1 cellular context compared by ENCODE assay signal in genomic region chr2:177212895-177213856, GRCh38.
A peak's percentile ranks its signal among the peaks of the same experiment; 100 is the strongest.
TF ChIP-seq lines count a peak whose summit lies in the region.

No MANE protein-coding gene starts in this region.

TF ChIP-seq in K562, 482 proteins besides CTCF, POLR2A, EP300 and RAD21 (continued from another document and continues in another):
- TF ChIP-seq FOXO4 (CRISPR knock-in tag; IDR thresholded peaks at IDR 0.05) (no peak), ETV1 (tag; conservative IDR thresholded peaks at IDR 0.05; ENCODE audit: low read depth) (peak; percentile 74), CC2D1A (IDR thresholded peaks at IDR 0.05) (no peak), GABPB2 (CRISPR knock-in tag; conservative IDR thresholded peaks at IDR 0.05) (0 out of 2 replicates have a peak, but pooled peaks have one; percentile 57), KLF1 (tag; IDR thresholded peaks at IDR 0.05) (0 out of 2 replicates have a peak, but pooled peaks have one; percentile 16), SREBF1 (IDR thresholded peaks at IDR 0.05; ENCODE audit: borderline replicate concordance, low read depth, low read length) (no peak), RBM15 (IDR thresholded peaks at IDR 0.05; ENCODE audit: insufficient read depth, low read length) (no peak), FOXP1 (CRISPR knock-in tag; IDR thresholded peaks at IDR 0.05) (peak; percentile 51; the same call in 1 of the 2 replicates), ZNF23 (CRISPR knock-in tag; IDR thresholded peaks at IDR 0.05) (no peak), ZNF124 (CRISPR knock-in tag; IDR thresholded peaks at IDR 0.05) (no peak), ZNF518B (CRISPR knock-in tag; IDR thresholded peaks at IDR 0.05) (no peak), ZNF197 (CRISPR knock-in tag; IDR thresholded peaks at IDR 0.05; ENCODE audit: low read depth) (no peak), ZNF561 (CRISPR knock-in tag; conservative IDR thresholded peaks at IDR 0.05) (no peak), TCF15 (CRISPR knock-in tag; IDR thresholded peaks at IDR 0.05) (no peak), HINFP (tag; conservative IDR thresholded peaks at IDR 0.05; ENCODE audit: low read depth) (no peak), EGR1 (conservative IDR thresholded peaks at IDR 0.05) (peak; percentile 76), CBFA2T3 (IDR thresholded peaks at IDR 0.05) (no peak; the same call in 1 of the 2 replicates), NFRKB (IDR thresholded peaks at IDR 0.05; ENCODE audit: low read depth) (peak; percentile 97), TFAM (CRISPR knock-in tag; conservative IDR thresholded peaks at IDR 0.05) (no peak), VEZF1 (CRISPR knock-in tag; IDR thresholded peaks at IDR 0.05) (peak; percentile 90), TAF1 (IDR thresholded peaks at IDR 0.05; ENCODE audit: control insufficient read depth, extremely low read depth, insufficient read depth, low read length, severe bottlenecking) (peak; percentile 94), ZNF12 (CRISPR knock-in tag; IDR thresholded peaks at IDR 0.05) (no peak), LEF1 (IDR thresholded peaks at IDR 0.05) (no peak), ZNF79 (CRISPR knock-in tag; IDR thresholded peaks at IDR 0.05; ENCODE audit: low read depth) (no peak), HLTF (IDR thresholded peaks at IDR 0.05) (peak; percentile 76; the same call in 1 of the 2 replicates), ARID4B (CRISPR knock-in tag; IDR thresholded peaks at IDR 0.05) (no peak; the same call in 1 of the 2 replicates), HDAC3 (IDR thresholded peaks at IDR 0.05; ENCODE audit: borderline replicate concordance, partially characterized antibody) (peak; percentile 28), ETV6 (IDR thresholded peaks at IDR 0.05; ENCODE audit: borderline replicate concordance in 1 of 2, low read depth in 2 of 2, low read length in 1 of 2) (no peak), ETV6 (CRISPR knock-in tag; IDR thresholded peaks at IDR 0.05; ENCODE audit: borderline replicate concordance) (peak; percentile 43; the same call in 1 of the 2 replicates), MAFF (IDR thresholded peaks at IDR 0.05; ENCODE audit: low read length) (no peak; the same call in 1 of the 2 replicates), MTF1 (CRISPR knock-in tag; IDR thresholded peaks at IDR 0.05; ENCODE audit: borderline replicate concordance) (no peak), CHD4 (IDR thresholded peaks at IDR 0.05; ENCODE audit: insufficient read depth, insufficient replicate concordance, low read depth, low read length, poor library complexity, severe bottlenecking) (no peak), EZH2 (IDR thresholded peaks at IDR 0.05; ENCODE audit: borderline replicate concordance, low read depth, low read length) (no peak), BCOR (IDR thresholded peaks at IDR 0.05) (no peak; the same call in 1 of the 2 replicates), KLF13 (tag; IDR thresholded peaks at IDR 0.05; ENCODE audit: borderline replicate concordance, low read depth) (no peak), POLR2H (tag; IDR thresholded peaks at IDR 0.05; ENCODE audit: low read depth) (no peak; the same call in 1 of the 2 replicates), DACH1 (IDR thresholded peaks at IDR 0.05; ENCODE audit: partially characterized antibody) (no peak)
- TF ChIP-seq, protein P1, sequence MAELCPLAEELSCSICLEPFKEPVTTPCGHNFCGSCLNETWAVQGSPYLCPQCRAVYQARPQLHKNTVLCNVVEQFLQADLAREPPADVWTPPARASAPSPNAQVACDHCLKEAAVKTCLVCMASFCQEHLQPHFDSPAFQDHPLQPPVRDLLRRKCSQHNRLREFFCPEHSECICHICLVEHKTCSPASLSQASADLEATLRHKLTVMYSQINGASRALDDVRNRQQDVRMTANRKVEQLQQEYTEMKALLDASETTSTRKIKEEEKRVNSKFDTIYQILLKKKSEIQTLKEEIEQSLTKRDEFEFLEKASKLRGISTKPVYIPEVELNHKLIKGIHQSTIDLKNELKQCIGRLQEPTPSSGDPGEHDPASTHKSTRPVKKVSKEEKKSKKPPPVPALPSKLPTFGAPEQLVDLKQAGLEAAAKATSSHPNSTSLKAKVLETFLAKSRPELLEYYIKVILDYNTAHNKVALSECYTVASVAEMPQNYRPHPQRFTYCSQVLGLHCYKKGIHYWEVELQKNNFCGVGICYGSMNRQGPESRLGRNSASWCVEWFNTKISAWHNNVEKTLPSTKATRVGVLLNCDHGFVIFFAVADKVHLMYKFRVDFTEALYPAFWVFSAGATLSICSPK (IDR thresholded peaks at IDR 0.05; ENCODE audit: borderline replicate concordance), result no peak
- TF ChIP-seq, protein P2, sequence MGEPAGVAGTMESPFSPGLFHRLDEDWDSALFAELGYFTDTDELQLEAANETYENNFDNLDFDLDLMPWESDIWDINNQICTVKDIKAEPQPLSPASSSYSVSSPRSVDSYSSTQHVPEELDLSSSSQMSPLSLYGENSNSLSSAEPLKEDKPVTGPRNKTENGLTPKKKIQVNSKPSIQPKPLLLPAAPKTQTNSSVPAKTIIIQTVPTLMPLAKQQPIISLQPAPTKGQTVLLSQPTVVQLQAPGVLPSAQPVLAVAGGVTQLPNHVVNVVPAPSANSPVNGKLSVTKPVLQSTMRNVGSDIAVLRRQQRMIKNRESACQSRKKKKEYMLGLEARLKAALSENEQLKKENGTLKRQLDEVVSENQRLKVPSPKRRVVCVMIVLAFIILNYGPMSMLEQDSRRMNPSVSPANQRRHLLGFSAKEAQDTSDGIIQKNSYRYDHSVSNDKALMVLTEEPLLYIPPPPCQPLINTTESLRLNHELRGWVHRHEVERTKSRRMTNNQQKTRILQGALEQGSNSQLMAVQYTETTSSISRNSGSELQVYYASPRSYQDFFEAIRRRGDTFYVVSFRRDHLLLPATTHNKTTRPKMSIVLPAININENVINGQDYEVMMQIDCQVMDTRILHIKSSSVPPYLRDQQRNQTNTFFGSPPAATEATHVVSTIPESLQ (CRISPR knock-in tag; IDR thresholded peaks at IDR 0.05), result peak; percentile 84; the same call in 1 of the 2 replicates
- TF ChIP-seq, protein P3, sequence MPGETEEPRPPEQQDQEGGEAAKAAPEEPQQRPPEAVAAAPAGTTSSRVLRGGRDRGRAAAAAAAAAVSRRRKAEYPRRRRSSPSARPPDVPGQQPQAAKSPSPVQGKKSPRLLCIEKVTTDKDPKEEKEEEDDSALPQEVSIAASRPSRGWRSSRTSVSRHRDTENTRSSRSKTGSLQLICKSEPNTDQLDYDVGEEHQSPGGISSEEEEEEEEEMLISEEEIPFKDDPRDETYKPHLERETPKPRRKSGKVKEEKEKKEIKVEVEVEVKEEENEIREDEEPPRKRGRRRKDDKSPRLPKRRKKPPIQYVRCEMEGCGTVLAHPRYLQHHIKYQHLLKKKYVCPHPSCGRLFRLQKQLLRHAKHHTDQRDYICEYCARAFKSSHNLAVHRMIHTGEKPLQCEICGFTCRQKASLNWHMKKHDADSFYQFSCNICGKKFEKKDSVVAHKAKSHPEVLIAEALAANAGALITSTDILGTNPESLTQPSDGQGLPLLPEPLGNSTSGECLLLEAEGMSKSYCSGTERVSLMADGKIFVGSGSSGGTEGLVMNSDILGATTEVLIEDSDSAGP (CRISPR knock-in tag; IDR thresholded peaks at IDR 0.05), result no peak
- TF ChIP-seq, protein P4, sequence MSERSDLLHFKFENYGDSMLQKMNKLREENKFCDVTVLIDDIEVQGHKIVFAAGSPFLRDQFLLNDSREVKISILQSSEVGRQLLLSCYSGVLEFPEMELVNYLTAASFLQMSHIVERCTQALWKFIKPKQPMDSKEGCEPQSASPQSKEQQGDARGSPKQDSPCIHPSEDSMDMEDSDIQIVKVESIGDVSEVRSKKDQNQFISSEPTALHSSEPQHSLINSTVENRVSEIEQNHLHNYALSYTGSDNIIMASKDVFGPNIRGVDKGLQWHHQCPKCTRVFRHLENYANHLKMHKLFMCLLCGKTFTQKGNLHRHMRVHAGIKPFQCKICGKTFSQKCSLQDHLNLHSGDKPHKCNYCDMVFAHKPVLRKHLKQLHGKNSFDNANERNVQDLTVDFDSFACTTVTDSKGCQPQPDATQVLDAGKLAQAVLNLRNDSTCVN (CRISPR knock-in tag; IDR thresholded peaks at IDR 0.05), result no peak
- TF ChIP-seq, protein P5, sequence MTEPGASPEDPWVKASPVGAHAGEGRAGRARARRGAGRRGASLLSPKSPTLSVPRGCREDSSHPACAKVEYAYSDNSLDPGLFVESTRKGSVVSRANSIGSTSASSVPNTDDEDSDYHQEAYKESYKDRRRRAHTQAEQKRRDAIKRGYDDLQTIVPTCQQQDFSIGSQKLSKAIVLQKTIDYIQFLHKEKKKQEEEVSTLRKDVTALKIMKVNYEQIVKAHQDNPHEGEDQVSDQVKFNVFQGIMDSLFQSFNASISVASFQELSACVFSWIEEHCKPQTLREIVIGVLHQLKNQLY (CRISPR knock-in tag; conservative IDR thresholded peaks at IDR 0.05), result no peak
